In genomic region chr22:48653929-48654328, GRCh38 we compare ENCODE assay signal across 24 cellular contexts.
"Had no signal": no experiment of that assay in that cellular context is flagged by ENCODE, and none has a peak within 500 bp of the region (broad histone marks: within the 10 kb centered on the region; RNA-seq: fewer than 3 reads in every experiment).

No MANE protein-coding gene starts in this region.

- H3K27me3 ChIP-seq: neutrophil, transverse colon, upper lobe of left lung, vagina had no signal

- H3K27ac ChIP-seq: lower lobe of right lung, neutrophil, parathyroid adenoma, psoas muscle, stomach, transverse colon, upper lobe of left lung, vagina had no signal

- ATAC-seq: left lobe of liver; naive thymus-derived CD8-positive, alpha-beta T cell; psoas muscle; sciatic nerve; stimulated activated naive B cell treated with anti-CD40 and anti-IgM and Interleukin-4, amounts not matched to agents 10 μg/mL and 1 μg/mL and 100 μg/mL, for 72 hours; stimulated activated naive CD8-positive, alpha-beta T cell treated with anti-CD3 and anti-CD28 coated beads, Interleukin-15, Interleukin-2, amounts not matched to agents 100 U/mL and 50 U/mL, for 24 hours had no signal

- H3K9me3 ChIP-seq: lower lobe of right lung, neutrophil, psoas muscle, transverse colon, upper lobe of left lung, vagina had no signal

- DNase-seq: hippocampal formation; kidney glomerular epithelial cell; left cardiac atrium; lower lobe of right lung; mammary epithelial cell; mesenchymal stem cell; naive thymus-derived CD8-positive, alpha-beta T cell; occipital lobe; psoas muscle; stimulated activated CD4-positive, alpha-beta T cell treated with anti-CD3 and anti-CD28 coated beads, Interleukin-12 subunit alpha, Interleukin-12 subunit beta, amount 100 ng/mL, for 4 hours; stimulated activated CD4-positive, alpha-beta T cell treated with anti-CD3 and anti-CD28 coated beads, Interleukin-15, amount 100 ng/mL, for 24 hours; stimulated activated CD4-positive, alpha-beta T cell treated with anti-CD3 and anti-CD28 coated beads, Interleukin-2, amount 100 ng/mL, for 24 hours; stimulated activated CD4-positive, alpha-beta T cell treated with anti-CD3 and anti-CD28 coated beads, Interleukin-4, amount 100 ng/mL, for 1 hour; stimulated activated naive B cell treated with anti-CD40 and anti-IgM and Interleukin-4, amounts not matched to agents 10 μg/mL and 1 μg/mL and 100 μg/mL, for 72 hours; stimulated activated naive CD8-positive, alpha-beta T cell treated with anti-CD3 and anti-CD28 coated beads, Interleukin-15, Interleukin-2, amounts not matched to agents 100 U/mL and 50 U/mL, for 24 hours; stomach; transverse colon had no signal

- H3K36me3 ChIP-seq: lower lobe of right lung, neutrophil, stomach, transverse colon, upper lobe of left lung, vagina had no signal

- H3K4me3 ChIP-seq: lower lobe of right lung, psoas muscle, skin epidermis, stomach, transverse colon, upper lobe of left lung, vagina had no signal

- H3K4me1 ChIP-seq: lower lobe of right lung, parathyroid adenoma, psoas muscle, stomach, transverse colon, upper lobe of left lung had no signal
